1 cellular context compared by ENCODE assay signal in the genomic region with DNA sequence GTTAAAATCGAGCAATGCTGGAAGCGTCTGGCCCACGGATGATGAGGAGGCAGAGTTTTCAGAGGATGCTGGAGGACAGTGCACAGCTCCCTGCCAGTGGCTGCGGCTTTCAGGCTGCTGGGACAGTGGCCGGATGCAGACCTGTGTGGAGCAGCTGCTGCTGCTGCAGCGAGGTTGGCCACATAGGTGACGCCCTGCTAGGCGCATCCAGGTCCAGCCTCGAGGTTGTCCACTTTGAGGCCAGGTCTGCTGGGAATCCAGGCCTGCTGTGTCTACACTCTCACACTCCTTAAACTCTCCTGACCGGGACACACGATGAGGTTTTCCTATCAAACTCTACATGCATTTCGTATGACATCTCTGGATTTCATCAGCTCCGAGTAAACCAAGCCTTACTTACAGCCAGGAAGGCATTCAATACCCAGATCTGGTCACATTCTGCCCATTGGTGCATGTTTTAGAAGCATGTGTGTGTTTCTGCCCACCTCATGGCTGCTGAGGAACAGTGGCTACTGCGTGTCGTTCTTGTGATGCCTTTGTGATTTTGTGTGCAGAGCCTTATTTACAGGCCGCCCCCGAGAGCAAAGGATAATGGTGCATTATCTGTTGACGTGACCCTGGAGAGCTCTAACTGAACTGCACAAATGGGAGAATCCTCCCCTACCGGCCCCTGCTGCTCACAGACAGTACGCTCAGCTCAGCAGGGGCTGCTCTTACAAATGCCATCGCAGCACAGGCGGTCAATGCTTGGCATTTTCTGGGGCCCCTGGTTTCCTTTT.
TF ChIP-seq lines count a peak whose summit lies in the region.

No MANE protein-coding gene starts in this region.

TF ChIP-seq in HepG2, 621 proteins besides CTCF, POLR2A, EP300 and RAD21 (continued from another document and continues in another):
- TF ChIP-seq, protein P1, sequence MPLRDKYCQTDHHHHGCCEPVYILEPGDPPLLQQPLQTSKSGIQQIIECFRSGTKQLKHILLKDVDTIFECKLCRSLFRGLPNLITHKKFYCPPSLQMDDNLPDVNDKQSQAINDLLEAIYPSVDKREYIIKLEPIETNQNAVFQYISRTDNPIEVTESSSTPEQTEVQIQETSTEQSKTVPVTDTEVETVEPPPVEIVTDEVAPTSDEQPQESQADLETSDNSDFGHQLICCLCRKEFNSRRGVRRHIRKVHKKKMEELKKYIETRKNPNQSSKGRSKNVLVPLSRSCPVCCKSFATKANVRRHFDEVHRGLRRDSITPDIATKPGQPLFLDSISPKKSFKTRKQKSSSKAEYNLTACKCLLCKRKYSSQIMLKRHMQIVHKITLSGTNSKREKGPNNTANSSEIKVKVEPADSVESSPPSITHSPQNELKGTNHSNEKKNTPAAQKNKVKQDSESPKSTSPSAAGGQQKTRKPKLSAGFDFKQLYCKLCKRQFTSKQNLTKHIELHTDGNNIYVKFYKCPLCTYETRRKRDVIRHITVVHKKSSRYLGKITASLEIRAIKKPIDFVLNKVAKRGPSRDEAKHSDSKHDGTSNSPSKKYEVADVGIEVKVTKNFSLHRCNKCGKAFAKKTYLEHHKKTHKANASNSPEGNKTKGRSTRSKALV (CRISPR knock-in tag; IDR thresholded peaks at IDR 0.05) = no peak
- no peak for TF ChIP-seq SUZ12 (IDR thresholded peaks at IDR 0.05; ENCODE audit: low read depth, low read length)
- TF ChIP-seq SAP130 (CRISPR knock-in tag; IDR thresholded peaks at IDR 0.05; ENCODE audit: low read depth) = peak; percentile 79
- no peak for TF ChIP-seq EED (CRISPR knock-in tag; IDR thresholded peaks at IDR 0.05)
- TF ChIP-seq, protein P2, sequence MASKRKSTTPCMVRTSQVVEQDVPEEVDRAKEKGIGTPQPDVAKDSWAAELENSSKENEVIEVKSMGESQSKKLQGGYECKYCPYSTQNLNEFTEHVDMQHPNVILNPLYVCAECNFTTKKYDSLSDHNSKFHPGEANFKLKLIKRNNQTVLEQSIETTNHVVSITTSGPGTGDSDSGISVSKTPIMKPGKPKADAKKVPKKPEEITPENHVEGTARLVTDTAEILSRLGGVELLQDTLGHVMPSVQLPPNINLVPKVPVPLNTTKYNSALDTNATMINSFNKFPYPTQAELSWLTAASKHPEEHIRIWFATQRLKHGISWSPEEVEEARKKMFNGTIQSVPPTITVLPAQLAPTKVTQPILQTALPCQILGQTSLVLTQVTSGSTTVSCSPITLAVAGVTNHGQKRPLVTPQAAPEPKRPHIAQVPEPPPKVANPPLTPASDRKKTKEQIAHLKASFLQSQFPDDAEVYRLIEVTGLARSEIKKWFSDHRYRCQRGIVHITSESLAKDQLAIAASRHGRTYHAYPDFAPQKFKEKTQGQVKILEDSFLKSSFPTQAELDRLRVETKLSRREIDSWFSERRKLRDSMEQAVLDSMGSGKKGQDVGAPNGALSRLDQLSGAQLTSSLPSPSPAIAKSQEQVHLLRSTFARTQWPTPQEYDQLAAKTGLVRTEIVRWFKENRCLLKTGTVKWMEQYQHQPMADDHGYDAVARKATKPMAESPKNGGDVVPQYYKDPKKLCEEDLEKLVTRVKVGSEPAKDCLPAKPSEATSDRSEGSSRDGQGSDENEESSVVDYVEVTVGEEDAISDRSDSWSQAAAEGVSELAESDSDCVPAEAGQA (IDR thresholded peaks at IDR 0.05; ENCODE audit: low read depth) = no peak
- TF ChIP-seq, protein P2 (CRISPR knock-in tag; IDR thresholded peaks at IDR 0.05; ENCODE audit: borderline replicate concordance) = no peak
- no peak for TF ChIP-seq U2AF2 (IDR thresholded peaks at IDR 0.05; ENCODE audit: low read depth, low read length)
- TF ChIP-seq, protein P3, sequence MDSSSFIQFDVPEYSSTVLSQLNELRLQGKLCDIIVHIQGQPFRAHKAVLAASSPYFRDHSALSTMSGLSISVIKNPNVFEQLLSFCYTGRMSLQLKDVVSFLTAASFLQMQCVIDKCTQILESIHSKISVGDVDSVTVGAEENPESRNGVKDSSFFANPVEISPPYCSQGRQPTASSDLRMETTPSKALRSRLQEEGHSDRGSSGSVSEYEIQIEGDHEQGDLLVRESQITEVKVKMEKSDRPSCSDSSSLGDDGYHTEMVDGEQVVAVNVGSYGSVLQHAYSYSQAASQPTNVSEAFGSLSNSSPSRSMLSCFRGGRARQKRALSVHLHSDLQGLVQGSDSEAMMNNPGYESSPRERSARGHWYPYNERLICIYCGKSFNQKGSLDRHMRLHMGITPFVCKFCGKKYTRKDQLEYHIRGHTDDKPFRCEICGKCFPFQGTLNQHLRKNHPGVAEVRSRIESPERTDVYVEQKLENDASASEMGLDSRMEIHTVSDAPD (CRISPR knock-in tag; IDR thresholded peaks at IDR 0.05) = no peak
- TF ChIP-seq ZNF205 (CRISPR knock-in tag; IDR thresholded peaks at IDR 0.05) = no peak
- TF ChIP-seq, protein P4, sequence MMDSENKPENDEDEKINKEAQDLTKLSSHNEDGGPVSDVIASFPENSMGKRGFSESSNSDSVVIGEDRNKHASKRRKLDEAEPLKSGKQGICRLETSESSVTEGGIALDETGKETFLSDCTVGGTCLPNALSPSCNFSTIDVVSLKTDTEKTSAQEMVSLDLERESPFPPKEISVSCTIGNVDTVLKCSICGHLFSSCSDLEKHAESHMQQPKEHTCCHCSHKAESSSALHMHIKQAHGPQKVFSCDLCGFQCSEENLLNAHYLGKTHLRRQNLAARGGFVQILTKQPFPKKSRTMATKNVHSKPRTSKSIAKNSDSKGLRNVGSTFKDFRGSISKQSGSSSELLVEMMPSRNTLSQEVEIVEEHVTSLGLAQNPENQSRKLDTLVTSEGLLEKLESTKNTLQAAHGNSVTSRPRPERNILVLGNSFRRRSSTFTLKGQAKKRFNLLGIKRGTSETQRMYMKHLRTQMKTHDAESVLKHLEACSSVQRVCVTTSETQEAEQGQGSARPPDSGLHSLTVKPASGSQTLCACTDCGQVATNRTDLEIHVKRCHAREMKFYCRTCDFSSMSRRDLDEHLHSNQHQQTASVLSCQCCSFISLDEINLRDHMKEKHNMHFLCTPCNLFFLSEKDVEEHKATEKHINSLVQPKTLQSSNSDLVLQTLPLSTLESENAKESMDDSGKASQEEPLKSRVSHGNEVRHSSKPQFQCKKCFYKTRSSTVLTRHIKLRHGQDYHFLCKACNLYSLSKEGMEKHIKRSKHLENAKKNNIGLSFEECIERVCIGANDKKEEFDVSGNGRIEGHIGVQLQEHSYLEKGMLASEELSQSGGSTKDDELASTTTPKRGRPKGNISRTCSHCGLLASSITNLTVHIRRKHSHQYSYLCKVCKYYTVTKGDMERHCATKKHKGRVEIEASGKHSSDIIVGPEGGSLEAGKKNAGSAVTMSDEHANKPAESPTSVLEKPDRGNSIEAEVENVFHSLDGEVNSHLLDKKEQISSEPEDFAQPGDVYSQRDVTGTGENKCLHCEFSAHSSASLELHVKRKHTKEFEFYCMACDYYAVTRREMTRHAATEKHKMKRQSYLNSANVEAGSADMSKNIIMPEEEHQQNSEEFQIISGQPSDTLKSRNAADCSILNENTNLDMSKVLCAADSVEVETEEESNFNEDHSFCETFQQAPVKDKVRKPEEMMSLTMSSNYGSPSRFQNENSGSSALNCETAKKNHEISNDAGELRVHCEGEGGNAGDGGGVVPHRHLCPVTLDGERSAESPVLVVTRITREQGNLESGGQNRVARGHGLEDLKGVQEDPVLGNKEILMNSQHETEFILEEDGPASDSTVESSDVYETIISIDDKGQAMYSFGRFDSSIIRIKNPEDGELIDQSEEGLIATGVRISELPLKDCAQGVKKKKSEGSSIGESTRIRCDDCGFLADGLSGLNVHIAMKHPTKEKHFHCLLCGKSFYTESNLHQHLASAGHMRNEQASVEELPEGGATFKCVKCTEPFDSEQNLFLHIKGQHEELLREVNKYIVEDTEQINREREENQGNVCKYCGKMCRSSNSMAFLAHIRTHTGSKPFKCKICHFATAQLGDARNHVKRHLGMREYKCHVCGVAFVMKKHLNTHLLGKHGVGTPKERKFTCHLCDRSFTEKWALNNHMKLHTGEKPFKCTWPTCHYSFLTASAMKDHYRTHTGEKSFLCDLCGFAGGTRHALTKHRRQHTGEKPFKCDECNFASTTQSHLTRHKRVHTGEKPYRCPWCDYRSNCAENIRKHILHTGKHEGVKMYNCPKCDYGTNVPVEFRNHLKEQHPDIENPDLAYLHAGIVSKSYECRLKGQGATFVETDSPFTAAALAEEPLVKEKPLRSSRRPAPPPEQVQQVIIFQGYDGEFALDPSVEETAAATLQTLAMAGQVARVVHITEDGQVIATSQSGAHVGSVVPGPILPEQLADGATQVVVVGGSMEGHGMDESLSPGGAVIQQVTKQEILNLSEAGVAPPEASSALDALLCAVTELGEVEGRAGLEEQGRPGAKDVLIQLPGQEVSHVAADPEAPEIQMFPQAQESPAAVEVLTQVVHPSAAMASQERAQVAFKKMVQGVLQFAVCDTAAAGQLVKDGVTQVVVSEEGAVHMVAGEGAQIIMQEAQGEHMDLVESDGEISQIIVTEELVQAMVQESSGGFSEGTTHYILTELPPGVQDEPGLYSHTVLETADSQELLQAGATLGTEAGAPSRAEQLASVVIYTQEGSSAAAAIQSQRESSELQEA (CRISPR knock-in tag; IDR thresholded peaks at IDR 0.05; ENCODE audit: not compliant biosample characterization) = no peak
- TF ChIP-seq XRCC5 (optimal IDR thresholded peaks at IDR 0.05; ENCODE audit: low read length) = peak; percentile 59
- no peak for TF ChIP-seq SP1 (IDR thresholded peaks at IDR 0.05)
- no peak for TF ChIP-seq SP1 (CRISPR knock-in tag; IDR thresholded peaks at IDR 0.05)
- 0 out of 2 replicates have a peak, but pooled peaks have one; percentile 72 for TF ChIP-seq ZMAT3 (CRISPR knock-in tag; conservative IDR thresholded peaks at IDR 0.05)
- peak; percentile 67 for TF ChIP-seq ZBTB7B (CRISPR knock-in tag; IDR thresholded peaks at IDR 0.05)
- TF ChIP-seq ZNF816 (CRISPR knock-in tag; IDR thresholded peaks at IDR 0.05; ENCODE audit: borderline replicate concordance) = no peak
- no peak for TF ChIP-seq ZNF589 (CRISPR knock-in tag; conservative IDR thresholded peaks at IDR 0.05)
- TF ChIP-seq, protein P5, sequence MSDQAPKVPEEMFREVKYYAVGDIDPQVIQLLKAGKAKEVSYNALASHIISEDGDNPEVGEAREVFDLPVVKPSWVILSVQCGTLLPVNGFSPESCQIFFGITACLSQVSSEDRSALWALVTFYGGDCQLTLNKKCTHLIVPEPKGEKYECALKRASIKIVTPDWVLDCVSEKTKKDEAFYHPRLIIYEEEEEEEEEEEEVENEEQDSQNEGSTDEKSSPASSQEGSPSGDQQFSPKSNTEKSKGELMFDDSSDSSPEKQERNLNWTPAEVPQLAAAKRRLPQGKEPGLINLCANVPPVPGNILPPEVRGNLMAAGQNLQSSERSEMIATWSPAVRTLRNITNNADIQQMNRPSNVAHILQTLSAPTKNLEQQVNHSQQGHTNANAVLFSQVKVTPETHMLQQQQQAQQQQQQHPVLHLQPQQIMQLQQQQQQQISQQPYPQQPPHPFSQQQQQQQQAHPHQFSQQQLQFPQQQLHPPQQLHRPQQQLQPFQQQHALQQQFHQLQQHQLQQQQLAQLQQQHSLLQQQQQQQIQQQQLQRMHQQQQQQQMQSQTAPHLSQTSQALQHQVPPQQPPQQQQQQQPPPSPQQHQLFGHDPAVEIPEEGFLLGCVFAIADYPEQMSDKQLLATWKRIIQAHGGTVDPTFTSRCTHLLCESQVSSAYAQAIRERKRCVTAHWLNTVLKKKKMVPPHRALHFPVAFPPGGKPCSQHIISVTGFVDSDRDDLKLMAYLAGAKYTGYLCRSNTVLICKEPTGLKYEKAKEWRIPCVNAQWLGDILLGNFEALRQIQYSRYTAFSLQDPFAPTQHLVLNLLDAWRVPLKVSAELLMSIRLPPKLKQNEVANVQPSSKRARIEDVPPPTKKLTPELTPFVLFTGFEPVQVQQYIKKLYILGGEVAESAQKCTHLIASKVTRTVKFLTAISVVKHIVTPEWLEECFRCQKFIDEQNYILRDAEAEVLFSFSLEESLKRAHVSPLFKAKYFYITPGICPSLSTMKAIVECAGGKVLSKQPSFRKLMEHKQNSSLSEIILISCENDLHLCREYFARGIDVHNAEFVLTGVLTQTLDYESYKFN (CRISPR knock-in tag; conservative IDR thresholded peaks at IDR 0.05) = peak; percentile 75
- no peak for TF ChIP-seq SALL2 (CRISPR knock-in tag; IDR thresholded peaks at IDR 0.05)
- TF ChIP-seq ZNF615 (CRISPR knock-in tag; IDR thresholded peaks at IDR 0.05; ENCODE audit: borderline replicate concordance) = no peak
- peak; percentile 39; the same call in 1 of the 2 replicates for TF ChIP-seq HNF4A (CRISPR knock-in tag; IDR thresholded peaks at IDR 0.05)
- TF ChIP-seq, protein P6, sequence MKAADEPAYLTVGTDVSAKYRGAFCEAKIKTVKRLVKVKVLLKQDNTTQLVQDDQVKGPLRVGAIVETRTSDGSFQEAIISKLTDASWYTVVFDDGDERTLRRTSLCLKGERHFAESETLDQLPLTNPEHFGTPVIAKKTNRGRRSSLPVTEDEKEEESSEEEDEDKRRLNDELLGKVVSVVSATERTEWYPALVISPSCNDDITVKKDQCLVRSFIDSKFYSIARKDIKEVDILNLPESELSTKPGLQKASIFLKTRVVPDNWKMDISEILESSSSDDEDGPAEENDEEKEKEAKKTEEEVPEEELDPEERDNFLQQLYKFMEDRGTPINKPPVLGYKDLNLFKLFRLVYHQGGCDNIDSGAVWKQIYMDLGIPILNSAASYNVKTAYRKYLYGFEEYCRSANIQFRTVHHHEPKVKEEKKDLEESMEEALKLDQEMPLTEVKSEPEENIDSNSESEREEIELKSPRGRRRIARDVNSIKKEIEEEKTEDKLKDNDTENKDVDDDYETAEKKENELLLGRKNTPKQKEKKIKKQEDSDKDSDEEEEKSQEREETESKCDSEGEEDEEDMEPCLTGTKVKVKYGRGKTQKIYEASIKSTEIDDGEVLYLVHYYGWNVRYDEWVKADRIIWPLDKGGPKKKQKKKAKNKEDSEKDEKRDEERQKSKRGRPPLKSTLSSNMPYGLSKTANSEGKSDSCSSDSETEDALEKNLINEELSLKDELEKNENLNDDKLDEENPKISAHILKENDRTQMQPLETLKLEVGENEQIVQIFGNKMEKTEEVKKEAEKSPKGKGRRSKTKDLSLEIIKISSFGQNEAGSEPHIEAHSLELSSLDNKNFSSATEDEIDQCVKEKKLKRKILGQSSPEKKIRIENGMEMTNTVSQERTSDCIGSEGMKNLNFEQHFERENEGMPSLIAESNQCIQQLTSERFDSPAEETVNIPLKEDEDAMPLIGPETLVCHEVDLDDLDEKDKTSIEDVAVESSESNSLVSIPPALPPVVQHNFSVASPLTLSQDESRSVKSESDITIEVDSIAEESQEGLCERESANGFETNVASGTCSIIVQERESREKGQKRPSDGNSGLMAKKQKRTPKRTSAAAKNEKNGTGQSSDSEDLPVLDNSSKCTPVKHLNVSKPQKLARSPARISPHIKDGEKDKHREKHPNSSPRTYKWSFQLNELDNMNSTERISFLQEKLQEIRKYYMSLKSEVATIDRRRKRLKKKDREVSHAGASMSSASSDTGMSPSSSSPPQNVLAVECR (CRISPR knock-in tag; IDR thresholded peaks at IDR 0.05; ENCODE audit: borderline replicate concordance) = peak; percentile 67; the same call in 1 of the 2 replicates
- TF ChIP-seq KLF9 (CRISPR knock-in tag; IDR thresholded peaks at IDR 0.05; ENCODE audit: low read depth) = no peak
- no peak for TF ChIP-seq CBFB (CRISPR knock-in tag; IDR thresholded peaks at IDR 0.05)
